12 cellular contexts compared by ENCODE assay signal in genomic region chr14:37587881-37588666, GRCh38. TPM values are rescaled to one million over a fixed set of nuclear protein-coding genes. Genes with fewer than 3 reads are reported as not detected.
DNase-seq lines count a peak whose midpoint lies in the region; ATAC-seq, FAIRE-seq and TF ChIP-seq lines count a peak whose summit lies in the region.
"Had no signal": no experiment of that assay in that cellular context is flagged by ENCODE, and none has a peak within 500 bp of the region (broad histone marks: within the 10 kb centered on the region; RNA-seq: fewer than 3 reads in every experiment).

No MANE protein-coding gene starts in this region.

- no peak for ATAC-seq in right cardiac atrium
- ATAC-seq in heart right ventricle = no peak

- H3K9me3 ChIP-seq in right cardiac atrium (ENCODE audit: control insufficient read depth, low read length) (no peaks in the 10 kb centered on the region), heart right ventricle (no peaks in the 10 kb centered on the region), astrocyte (ENCODE audit: insufficient read depth, low read depth, low read length) (no peaks in the 10 kb centered on the region), mesenchymal stem cell (ENCODE audit: control insufficient read depth, low read length) (no peaks in the 10 kb centered on the region)
- H3K9me3 ChIP-seq: sigmoid colon had no signal

- H2AFZ ChIP-seq in astrocyte (ENCODE audit: low read depth, low read length) = no peak overlapping the region
- no peak overlapping the region for H2AFZ ChIP-seq in mesenchymal stem cell (ENCODE audit: low read depth, low read length)

- no peak overlapping the region for H4K91ac ChIP-seq in mesenchymal stem cell (ENCODE audit: low read length)

- H3K4me2 ChIP-seq in astrocyte (ENCODE audit: low read length) = peak overlapping the region; percentile 38
- peak overlapping the region; percentile 78 for H3K4me2 ChIP-seq in mesenchymal stem cell (ENCODE audit: low read length, poor library complexity, severe bottlenecking)
- H3K4me2 ChIP-seq: BLaER1 treated with 17β-estradiol and CSF1 and Interleukin-3, amounts not matched to agents 10 nM and 100 nM had no signal

- H3K23ac ChIP-seq in mesenchymal stem cell (ENCODE audit: low read length in 2 of 2) = peak overlapping the region in 1 of 2 experiments; percentile 24

- H2BK5ac ChIP-seq in mesenchymal stem cell (ENCODE audit: low read depth, low read length, poor library complexity, severe bottlenecking) = no peak overlapping the region

- intact Hi-C loops in right cardiac atrium (cut with DNase I) = no loop called here
- intact Hi-C loops in heart right ventricle (cut with DNase I) = no loop called here

- DNase-seq in right cardiac atrium (peak in 2 of 3 donors; percentile 28 to 46), heart right ventricle (no peak), astrocyte (ENCODE audit: low read depth) (no peak), mesenchymal stem cell (peak; percentile 47), DMS114 treated with DMSO at 0.1 percent for 48 hours (lab: John Stamatoyannopoulos, UW; ENCODE audit: unreplicated experiment) (no peak), KG1 (lab: John Stamatoyannopoulos, UW) (no peak)
- no peak for DNase-seq in activated effector memory CD4-positive, alpha-beta T cell treated with anti-CD3 and anti-CD28 coated beads, Interleukin-2, amount 50 U/mL, for 16 hours
- DNase-seq in activated effector memory CD4-positive, alpha-beta T cell treated with Interleukin-2 at 50 U/mL for 16 hours = no peak
- DNase-seq: activated CD4-positive, alpha-beta T cell treated with anti-CD3 and anti-CD28 coated beads for 48 hours; head of caudate nucleus; sigmoid colon had no signal

- H3K36me3 ChIP-seq in heart right ventricle (no peaks in the 10 kb centered on the region), astrocyte (ENCODE audit: insufficient read depth, low read length) (no peaks in the 10 kb centered on the region), mesenchymal stem cell (ENCODE audit: control insufficient read depth in 1 of 2, insufficient read depth in 2 of 2, low read depth in 1 of 2, low read length in 2 of 2) (peaks cover 0 to 7% of the 10 kb centered on the region in 2 experiments)
- H3K36me3 ChIP-seq: BLaER1 treated with 17β-estradiol and CSF1 and Interleukin-3, amounts not matched to agents 10 nM and 100 nM; sigmoid colon had no signal

- no peak overlapping the region for H3K9ac ChIP-seq in astrocyte (ENCODE audit: low read length)
- no peak overlapping the region for H3K9ac ChIP-seq in mesenchymal stem cell (ENCODE audit: low read length)
- H3K9ac ChIP-seq: BLaER1 treated with 17β-estradiol and CSF1 and Interleukin-3, amounts not matched to agents 10 nM and 100 nM had no signal

- H2AK5ac ChIP-seq in mesenchymal stem cell (ENCODE audit: low read length, severe bottlenecking) = no peak overlapping the region

- no peak overlapping the region for H3K27ac ChIP-seq in right cardiac atrium (ENCODE audit: low read length)
- H3K27ac ChIP-seq in heart right ventricle = no peak overlapping the region
- no peak overlapping the region for H3K27ac ChIP-seq in astrocyte (ENCODE audit: low read depth, low read length)
- no peak overlapping the region for H3K27ac ChIP-seq in mesenchymal stem cell (ENCODE audit: low read length, poor library complexity, severe bottlenecking)
- H3K27ac ChIP-seq: BLaER1 treated with 17β-estradiol and CSF1 and Interleukin-3, amounts not matched to agents 10 nM and 100 nM; sigmoid colon had no signal

- H3K27me3 Mint-ChIP-seq in astrocyte (ENCODE audit: low read depth, unreplicated experiment) = peaks cover 73% of the 10 kb centered on the region

- H3K27me3 ChIP-seq in right cardiac atrium (ENCODE audit: control insufficient read depth, insufficient read depth) (peaks cover 7% of the 10 kb centered on the region), heart right ventricle (peaks cover 35 to 99% (median 99%) of the 10 kb centered on the region in 7 donors), astrocyte (ENCODE audit: insufficient read depth, low read length) (peaks cover 97% of the 10 kb centered on the region), mesenchymal stem cell (ENCODE audit: control insufficient read depth in 1 of 2, insufficient read depth in 1 of 2, low read length in 2 of 2) (peaks cover 89 to 96% of the 10 kb centered on the region in 2 experiments)
- H3K27me3 ChIP-seq: BLaER1 treated with 17β-estradiol and CSF1 and Interleukin-3, amounts not matched to agents 10 nM and 100 nM had no signal

- no peaks in the 10 kb centered on the region for H3K79me2 ChIP-seq in astrocyte (ENCODE audit: insufficient read depth, low read length)

- no peaks in the 10 kb centered on the region for H3K79me1 ChIP-seq in mesenchymal stem cell (replicated peaks; ENCODE audit: low read length, poor library complexity, severe bottlenecking)

- peak overlapping the region in 1 of 2 experiments; percentile 21 for H3K18ac ChIP-seq in mesenchymal stem cell (ENCODE audit: low read depth in 1 of 2, low read length in 2 of 2)

- peak overlapping the region; percentile 43 for H3K4me3 Mint-ChIP-seq in astrocyte (ENCODE audit: unreplicated experiment)

- FAIRE-seq in astrocyte (lab: Jason Lieb, UNC) = no peak

- peak overlapping the region in 1 of 2 experiments; percentile 57 for H3K14ac ChIP-seq in mesenchymal stem cell (ENCODE audit: low read length in 2 of 2)

- no peak overlapping the region for H3K4ac ChIP-seq in mesenchymal stem cell (ENCODE audit: low read depth in 1 of 2, low read length in 2 of 2)

- H3K9me3 Mint-ChIP-seq in astrocyte (ENCODE audit: unreplicated experiment) = peaks cover 8% of the 10 kb centered on the region

- TF ChIP-seq CTCF in heart right ventricle (IDR thresholded peaks at IDR 0.05) (no peak), astrocyte (IDR thresholded peaks at IDR 0.05; ENCODE audit: insufficient read depth, low read depth, low read length) (no peak)

- peaks cover 3% of the 10 kb centered on the region for H3K4me1 Mint-ChIP-seq in astrocyte (ENCODE audit: low read depth, unreplicated experiment)

- H2BK12ac ChIP-seq in mesenchymal stem cell (ENCODE audit: low read length in 2 of 2) = no peak overlapping the region

- no peak overlapping the region for H3K4me3 ChIP-seq in right cardiac atrium (ENCODE audit: low read length)
- peak overlapping the region in 2 of 10 donors; percentile 9 for H3K4me3 ChIP-seq in heart right ventricle
- H3K4me3 ChIP-seq in astrocyte (ENCODE audit: insufficient read depth, low read depth, low read length) = no peak overlapping the region
- peak overlapping the region in 1 of 2 experiments; percentile 28 for H3K4me3 ChIP-seq in mesenchymal stem cell (ENCODE audit: insufficient read depth in 1 of 2, low read depth in 1 of 2, low read length in 2 of 2)
- H3K4me3 ChIP-seq: BLaER1 treated with 17β-estradiol and CSF1 and Interleukin-3, amounts not matched to agents 10 nM and 100 nM had no signal

- peaks cover 12% of the 10 kb centered on the region for H4K20me1 ChIP-seq in astrocyte (ENCODE audit: insufficient read depth, low read length)
- H4K20me1 ChIP-seq: BLaER1 treated with 17β-estradiol and CSF1 and Interleukin-3, amounts not matched to agents 10 nM and 100 nM had no signal

- no peak overlapping the region for H2BK15ac ChIP-seq in mesenchymal stem cell (ENCODE audit: low read depth, poor library complexity, severe bottlenecking)

- no peak overlapping the region for H2BK120ac ChIP-seq in mesenchymal stem cell (ENCODE audit: low read depth, low read length)

- H3K4me1 ChIP-seq in right cardiac atrium (ENCODE audit: control insufficient read depth, insufficient read depth, low read length) (no peaks in the 10 kb centered on the region), heart right ventricle (peaks cover 0 to 43% (median 15%) of the 10 kb centered on the region in 9 donors), astrocyte (ENCODE audit: insufficient read depth, low read length) (peaks cover 8% of the 10 kb centered on the region), mesenchymal stem cell (ENCODE audit: control insufficient read depth, insufficient read depth, low read depth, low read length) (peaks cover 42% of the 10 kb centered on the region)
- H3K4me1 ChIP-seq: BLaER1 treated with 17β-estradiol and CSF1 and Interleukin-3, amounts not matched to agents 10 nM and 100 nM had no signal

- WGBS in right cardiac atrium = 3% methylated on average over 63 of the region's 63 CpGs
- 2 to 3% methylated on average over 63 of the region's 63 CpGs for WGBS in heart right ventricle, 2 donors
- 1% methylated on average over 60 of the region's 63 CpGs for WGBS in mesenchymal stem cell

- H3K36me3 Mint-ChIP-seq in astrocyte (ENCODE audit: low read depth, unreplicated experiment) = peaks cover 3% of the 10 kb centered on the region

- H4K8ac ChIP-seq in mesenchymal stem cell (ENCODE audit: low read length) = no peak overlapping the region

- no peak overlapping the region for H3K27ac Mint-ChIP-seq in astrocyte (ENCODE audit: unreplicated experiment)

RNA-seq across cellular contexts. Expression of gene FOXA1, which starts 7.0 kb away (rescaled TPM):
- not detected for total RNA-seq in right cardiac atrium
- not detected for polyA plus RNA-seq in right cardiac atrium
- not detected for total RNA-seq in heart right ventricle
- not detected for polyA plus RNA-seq in heart right ventricle
- total RNA-seq in astrocyte = 0.11 TPM in 1 of 2 replicates, not detected in the other
- not detected for polyA plus RNA-seq in mesenchymal stem cell (2013, experiment 1 of 2)
- polyA plus RNA-seq in mesenchymal stem cell (2013, experiment 2 of 2) = not detected
- total RNA-seq: sigmoid colon had no signal

RNA-seq across cellular contexts. Expression of gene TTC6, which starts 7.4 kb away (rescaled TPM):
- not detected for total RNA-seq in right cardiac atrium
- polyA plus RNA-seq in right cardiac atrium = not detected
- total RNA-seq in heart right ventricle = not detected
- polyA plus RNA-seq in heart right ventricle = not detected
- not detected in 2 replicates for total RNA-seq in astrocyte
- polyA plus RNA-seq in mesenchymal stem cell (2013, experiment 1 of 2) = 0.04 TPM
- polyA plus RNA-seq in mesenchymal stem cell (2013, experiment 2 of 2) = 0.03 TPM
- total RNA-seq: sigmoid colon had no signal

Comparison
In these comparisons a context has a peak if more than half of its experiments do, and no peak if none do; other contexts are left out.
1. DNase-seq: peak in right cardiac atrium (2 of 3) and mesenchymal stem cell (single experiment); none in heart right ventricle (0 of 2), astrocyte (single experiment), DMS114 treated with DMSO at 0.1 percent for 48 hours (single experiment), activated effector memory CD4-positive, alpha-beta T cell treated with anti-CD3 and anti-CD28 coated beads, Interleukin-2, amount 50 U/mL, for 16 hours (single experiment), activated effector memory CD4-positive, alpha-beta T cell treated with Interleukin-2 at 50 U/mL for 16 hours (single experiment) and KG1 (single experiment).